Comparison of ENCODE assay signal across 22 cellular contexts in the genomic region with DNA sequence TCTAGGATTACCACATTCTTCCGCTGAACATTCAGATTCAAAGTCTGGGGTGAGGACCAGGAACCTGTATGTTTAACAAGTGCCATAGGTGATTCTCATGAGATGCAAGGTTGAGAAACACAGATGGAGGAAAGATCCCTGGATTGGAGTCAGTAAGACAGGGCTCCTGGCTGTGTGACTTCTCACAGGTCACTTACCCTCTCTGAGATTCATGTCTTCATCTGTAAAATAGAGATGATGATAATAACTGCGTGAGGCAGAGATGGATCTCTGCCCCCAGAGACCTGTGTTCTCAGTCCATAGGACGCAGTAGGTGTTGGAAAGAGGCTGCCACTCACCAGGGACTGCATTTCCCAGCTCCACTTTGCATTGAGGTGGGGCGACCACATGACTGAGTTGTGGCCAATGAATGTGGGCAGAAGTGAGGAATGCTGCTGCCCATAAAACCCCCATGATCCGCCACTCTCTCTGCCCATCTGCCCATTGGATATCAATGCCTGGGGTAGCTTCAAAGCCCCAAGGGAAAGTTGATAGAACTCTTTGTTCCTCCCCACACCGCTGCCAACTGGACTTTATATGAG. TPM values are rescaled to one million over a fixed set of nuclear protein-coding genes. Genes with fewer than 3 reads are reported as not detected.
DNase-seq lines count a peak whose midpoint lies in the region; ATAC-seq, FAIRE-seq and TF ChIP-seq lines count a peak whose summit lies in the region.
"Had no signal": no experiment of that assay in that cellular context is flagged by ENCODE, and none has a peak within 500 bp of the region (broad histone marks: within the 10 kb centered on the region; RNA-seq: fewer than 3 reads in every experiment).

No MANE protein-coding gene starts in this region.

- H2AFZ ChIP-seq in HepG2 (ENCODE audit: low read length) = no peak overlapping the region
- no peak overlapping the region for H2AFZ ChIP-seq in K562 (ENCODE audit: low read depth, low read length)
- no peak overlapping the region for H2AFZ ChIP-seq in neuronal stem cell (ENCODE audit: low read length)

- in situ Hi-C loops in HepG2 (cut with HindIII; ENCODE audit: extremely low pct_ligation_motif_present, low pct_unique_long_range_greater_than_20kb) = no loop called here
- in situ Hi-C loops in K562 (cut with MboI) = no loop called here

- no peaks in the 10 kb centered on the region; a peak in 1 of 5 replicates for H3K27me3 ChIP-seq in HepG2 (ENCODE audit: control insufficient read depth in 1 of 2, insufficient read depth in 2 of 2, low read length in 2 of 2)
- no peaks in the 10 kb centered on the region for H3K27me3 ChIP-seq in right lobe of liver
- H3K27me3 ChIP-seq in K562 (ENCODE audit: control insufficient read depth in 2 of 2, insufficient read depth in 2 of 2, low read length in 2 of 2) = peaks cover 13 to 31% of the 10 kb centered on the region in 2 experiments; a peak in 3 of 5 replicates
- peaks cover 0 to 3% (median 0%) of the 10 kb centered on the region in 3 experiments for H3K27me3 ChIP-seq in neuronal stem cell (ENCODE audit: control insufficient read depth in 3 of 3, insufficient read depth in 3 of 3, low read depth in 1 of 3, low read length in 3 of 3)
- no peaks in the 10 kb centered on the region for H3K27me3 ChIP-seq in CD4-positive, alpha-beta memory T cell (ENCODE audit: insufficient read depth, low read length)

- no peak overlapping the region for H4K8ac ChIP-seq in neuronal stem cell (ENCODE audit: low read depth, low read length)

- peak overlapping the region; percentile 67 for H3K23ac ChIP-seq in neuronal stem cell (ENCODE audit: low read depth, low read length, poor library complexity)

- H3K4me1 ChIP-seq in HepG2 (ENCODE audit: insufficient read depth, low read length) = peaks cover 22% of the 10 kb centered on the region
- H3K4me1 ChIP-seq in right lobe of liver = no peaks in the 10 kb centered on the region
- H3K4me1 ChIP-seq in K562 (replicated peaks in 1 of 2; ENCODE audit: control insufficient read depth in 2 of 2, insufficient read depth in 2 of 2, low read length in 2 of 2) = no peaks in the 10 kb centered on the region; a peak in 1 of 5 replicates
- peaks cover 6 to 10% of the 10 kb centered on the region in 2 donors for H3K4me1 ChIP-seq in neuronal stem cell (ENCODE audit: control insufficient read depth in 2 of 2, insufficient read depth in 1 of 2, low read depth in 1 of 2, low read length in 2 of 2)
- H3K4me1 ChIP-seq in CD4-positive, alpha-beta memory T cell (ENCODE audit: insufficient read depth, low read length) = no peaks in the 10 kb centered on the region

- no peak for TF ChIP-seq POLR2A in HepG2 (IDR thresholded peaks at IDR 0.05; ENCODE audit: insufficient read depth in 1 of 2, low read depth in 2 of 2, low read length in 2 of 2)
- no peak for TF ChIP-seq POLR2A in right lobe of liver (IDR thresholded peaks at IDR 0.05)
- TF ChIP-seq POLR2A in K562 (conservative IDR thresholded peaks at IDR 0.05) = no peak

- peaks cover 0 to 1% of the 10 kb centered on the region in 2 donors for H3K36me3 Mint-ChIP-seq in CD4-positive, alpha-beta memory T cell
- H3K36me3 Mint-ChIP-seq: IgD-negative memory B cell had no signal

- H3K9me3 ChIP-seq in HepG2 (ENCODE audit: low read length) (no peaks in the 10 kb centered on the region), right lobe of liver (no peaks in the 10 kb centered on the region), K562 (replicated peaks; ENCODE audit: control insufficient read depth, insufficient read depth, low read depth, low read length) (no peaks in the 10 kb centered on the region), neuronal stem cell (replicated peaks in 1 of 2; ENCODE audit: control insufficient read depth in 2 of 2, insufficient read depth in 1 of 2, low read depth in 1 of 2, low read length in 2 of 2) (peaks cover 0 to under 1% of the 10 kb centered on the region in 2 donors)
- H3K9me3 ChIP-seq in CD4-positive, alpha-beta memory T cell (ENCODE audit: control insufficient read depth in 1 of 2, low read length in 2 of 2) = no peaks in the 10 kb centered on the region
- H3K9me3 ChIP-seq: A549 had no signal

- H3K27me3 Mint-ChIP-seq in CD4-positive, alpha-beta memory T cell = no peaks in the 10 kb centered on the region
- H3K27me3 Mint-ChIP-seq: CD4-positive, alpha-beta T cell had no signal

- H4K20me1 ChIP-seq in HepG2 (ENCODE audit: insufficient read depth, low read length) = no peaks in the 10 kb centered on the region
- H4K20me1 ChIP-seq in K562 (replicated peaks; ENCODE audit: control insufficient read depth, insufficient read depth, low read length) = no peaks in the 10 kb centered on the region

- CTCF ChIA-PET in HepG2 (lab: Yijun Ruan, JAX; ENCODE audit: low intra/inter-chr PET ratio, low total read pairs) = no interaction called here
- CTCF ChIA-PET in K562 (lab: Yijun Ruan, JAX; ENCODE audit: low intra/inter-chr PET ratio) = no interaction called here
- CTCF ChIA-PET in CD4-positive, alpha-beta memory T cell (lab: Charles Lee; ENCODE audit: partially characterized antibody) = no interaction called here

- H3K79me2 ChIP-seq in HepG2 (ENCODE audit: insufficient read depth, low read length) = no peaks in the 10 kb centered on the region
- H3K79me2 ChIP-seq in K562 (ENCODE audit: control insufficient read depth, insufficient read depth, low read length) = no peaks in the 10 kb centered on the region

- no peaks in the 10 kb centered on the region for H3K36me3 ChIP-seq in HepG2 (replicated peaks in 1 of 2; ENCODE audit: control insufficient read depth in 1 of 2, insufficient read depth in 2 of 2, low read length in 2 of 2)
- no peaks in the 10 kb centered on the region for H3K36me3 ChIP-seq in right lobe of liver
- no peaks in the 10 kb centered on the region for H3K36me3 ChIP-seq in K562 (ENCODE audit: control insufficient read depth, insufficient read depth, low read length)
- no peaks in the 10 kb centered on the region for H3K36me3 ChIP-seq in neuronal stem cell (replicated peaks in 1 of 2; ENCODE audit: control insufficient read depth in 2 of 2, insufficient read depth in 2 of 2, low read length in 2 of 2)
- no peaks in the 10 kb centered on the region for H3K36me3 ChIP-seq in CD4-positive, alpha-beta memory T cell (ENCODE audit: insufficient read depth, low read length)

- no peak overlapping the region for H3K14ac ChIP-seq in neuronal stem cell (ENCODE audit: low read length)

- H3K4me3 ChIP-seq in HepG2 (replicated peaks in 1 of 3; ENCODE audit: insufficient read depth in 1 of 3, low read depth in 2 of 3, low read length in 3 of 3) (no peak overlapping the region), right lobe of liver (no peak overlapping the region), K562 (no peak overlapping the region), neuronal stem cell (ENCODE audit: low read length in 2 of 2) (no peak overlapping the region)
- H3K4me3 ChIP-seq in CD4-positive, alpha-beta memory T cell (ENCODE audit: low read length in 2 of 2) = no peak overlapping the region
- H3K4me3 ChIP-seq: A549 had no signal

- H3K27ac ChIP-seq in HepG2 (ENCODE audit: extremely low read length, insufficient read depth, low read length) = no peak overlapping the region
- no peak overlapping the region for H3K27ac ChIP-seq in right lobe of liver
- no peak overlapping the region for H3K27ac ChIP-seq in K562 (ENCODE audit: extremely low read depth, low read depth, low read length)
- H3K27ac ChIP-seq in neuronal stem cell (replicated peaks; ENCODE audit: low read length) = no peak overlapping the region
- no peak overlapping the region for H3K27ac ChIP-seq in CD4-positive, alpha-beta memory T cell (ENCODE audit: low read depth, low read length)
- H3K27ac ChIP-seq: 22Rv1, C4-2B, HL-60 had no signal

- intact Hi-C loops in HepG2 (cut with micrococcal nuclease; ENCODE audit: unreplicated experiment) = no loop called here
- intact Hi-C loops in right lobe of liver (cut with DNase I) = no loop called here
- intact Hi-C loops in K562 (cut with micrococcal nuclease) = no loop called here
- intact Hi-C loops in CD4-positive, alpha-beta memory T cell (cut with micrococcal nuclease) = no loop called here

- no peak overlapping the region for H2BK15ac ChIP-seq in neuronal stem cell (ENCODE audit: low read length)

- TF ChIP-seq EP300 in HepG2 (IDR thresholded peaks at IDR 0.05; ENCODE audit: low read depth in 2 of 2, low read length in 2 of 2) (no peak), HepG2 (CRISPR knock-in tag; IDR thresholded peaks at IDR 0.05; ENCODE audit: borderline replicate concordance) (no peak), K562 (IDR thresholded peaks at IDR 0.05; ENCODE audit: low read length) (no peak)

- no peak overlapping the region for H2AK5ac ChIP-seq in neuronal stem cell (ENCODE audit: low read depth, low read length)

- 29% methylated on average over 6 of the region's 6 CpGs for WGBS in HepG2 (ENCODE audit: low lambda C conversion rate)
- 90% methylated on average over 3 of the region's 6 CpGs for WGBS in right lobe of liver (ENCODE audit: insufficient coverage, low coverage, low lambda C conversion rate, missing lambda C conversion rate)
- WGBS in K562 (ENCODE audit: insufficient coverage, low coverage, missing lambda C conversion rate) = 17% methylated on average over 6 of the region's 6 CpGs
- WGBS in neuronal stem cell (ENCODE audit: extremely low coverage in 2 of 2, insufficient read length in 2 of 2, insufficient replicate concordance in 1 of 2), 2 donors = no CpG with 5 or more reads among the region's 6 CpGs

- H3K4me3 Mint-ChIP-seq in CD4-positive, alpha-beta memory T cell = no peak overlapping the region
- H3K4me3 Mint-ChIP-seq: CD4-positive, alpha-beta T cell; H9; IgD-negative memory B cell had no signal

- no peak overlapping the region for H4K91ac ChIP-seq in neuronal stem cell (ENCODE audit: low read depth, low read length, poor library complexity)

- no peak overlapping the region for H2BK12ac ChIP-seq in neuronal stem cell (ENCODE audit: low read length)

- ATAC-seq in HepG2 (no peak), right lobe of liver (no peak), K562 (0 out of 3 replicates have a peak, but pooled peaks have one; percentile 28), HG03442 (IDR thresholded peaks at IDR 0.05; ENCODE audit: unreplicated experiment) (no peak)
- ATAC-seq: A549 had no signal

- H3K4me2 ChIP-seq in HepG2 (ENCODE audit: low read depth, low read length) = no peak overlapping the region
- no peak overlapping the region for H3K4me2 ChIP-seq in K562 (ENCODE audit: insufficient read depth, low read length)
- H3K4me2 ChIP-seq in neuronal stem cell (ENCODE audit: insufficient read depth, low read length, poor library complexity, severe bottlenecking) = no peak overlapping the region
- H3K4me2 ChIP-seq: A549 had no signal

- no peak for FAIRE-seq in HepG2 (lab: Jason Lieb, UNC)
- no peak for FAIRE-seq in K562 (lab: Jason Lieb, UNC)
- FAIRE-seq: A549, GM12892 had no signal

- POLR2A ChIA-PET in HepG2 (lab: Yijun Ruan, JAX) = interaction anchor here (1.1 to 2.0 kb wide), 2 partner anchors 69 to 78 kb away, joined by 5 to 6 read pairs; partner anchors contain the start of gene FITM2
- POLR2A ChIA-PET in K562 (lab: Yijun Ruan, JAX) = interaction anchor here (0.6 to 1.1 kb wide), 2 partner anchors 9 to 33 kb away, joined by 3 read pairs; no protein-coding TSS in a partner anchor
- POLR2A ChIA-PET in CD4-positive, alpha-beta memory T cell (lab: Charles Lee; ENCODE audit: partially characterized antibody) = interaction anchor here (1.6 kb wide), 1 partner anchor 15 kb away, joined by 4 read pairs; no protein-coding TSS in a partner anchor

- H3K9ac ChIP-seq in HepG2 (ENCODE audit: insufficient read depth, low read depth, low read length) (no peak overlapping the region), K562 (ENCODE audit: insufficient read depth in 1 of 2, low read depth in 2 of 2, low read length in 2 of 2) (no peak overlapping the region), neuronal stem cell (ENCODE audit: low read depth, low read length, poor library complexity) (no peak overlapping the region)

- DNase-seq in HepG2 (ENCODE audit: low spot score) (no peak), right lobe of liver (no peak), K562 (ENCODE audit: extremely low read depth in 1 of 4, low spot score in 3 of 4) (no peak), neuronal stem cell (ENCODE audit: low spot score) (no peak)
- no peak for DNase-seq in stimulated activated CD4-positive, alpha-beta T cell treated with anti-CD3 and anti-CD28 coated beads, Interleukin-4, amount 100 ng/mL, for 1 hour
- DNase-seq in CD4-positive, alpha-beta memory T cell = no peak
- DNase-seq: AML-193; CD4-positive, alpha-beta T cell; DMS153; DMS79; GDM1; GOT3; H9 had no signal

- H2BK120ac ChIP-seq in neuronal stem cell (ENCODE audit: low read depth, low read length) = no peak overlapping the region

- no peak overlapping the region for H3K4ac ChIP-seq in neuronal stem cell (ENCODE audit: low read length)

- TF ChIP-seq RAD21 in HepG2 (CRISPR knock-in tag; IDR thresholded peaks at IDR 0.05) (no peak), K562 (CRISPR knock-in tag; conservative IDR thresholded peaks at IDR 0.05 in 1 of 2, IDR thresholded peaks at IDR 0.05 in 1 of 2) (no peak)

- H3K9me1 ChIP-seq in K562 (ENCODE audit: control insufficient read depth, insufficient read depth, low read length) = no peaks in the 10 kb centered on the region

- H3K4me1 Mint-ChIP-seq in CD4-positive, alpha-beta memory T cell = peaks cover 0 to 2% (median 0%) of the 10 kb centered on the region in 4 donors
- H3K4me1 Mint-ChIP-seq: IgD-negative memory B cell had no signal

- no TSS peak for BruUV-seq in HepG2 (replicated peaks; lab: Mats Ljungman, UMichigan)
- no TSS peak for BruUV-seq in K562 (replicated peaks; lab: Mats Ljungman, UMichigan)

- no peak overlapping the region for H3K27ac Mint-ChIP-seq in CD4-positive, alpha-beta memory T cell
- H3K27ac Mint-ChIP-seq: CD4-positive, alpha-beta T cell; H9; IgD-negative memory B cell had no signal

- no peak for TF ChIP-seq CTCF in HepG2 (CRISPR knock-in tag; IDR thresholded peaks at IDR 0.05)
- TF ChIP-seq CTCF in right lobe of liver (IDR thresholded peaks at IDR 0.05) = no peak
- TF ChIP-seq CTCF in K562 (IDR thresholded peaks at IDR 0.05 in 2 of 3, conservative IDR thresholded peaks at IDR 0.05 in 1 of 3; ENCODE audit: insufficient read depth in 2 of 3, low read depth in 1 of 3, low read length in 3 of 3) = no peak

- no peak overlapping the region for H3K18ac ChIP-seq in neuronal stem cell (ENCODE audit: low read length)

- H3K9me3 Mint-ChIP-seq in CD4-positive, alpha-beta memory T cell = no peaks in the 10 kb centered on the region
- H3K9me3 Mint-ChIP-seq: CD4-positive, alpha-beta T cell; IgD-negative memory B cell had no signal

- H3K79me1 ChIP-seq in neuronal stem cell (ENCODE audit: low read depth, low read length) = no peaks in the 10 kb centered on the region

- no peak overlapping the region for H2BK5ac ChIP-seq in neuronal stem cell (ENCODE audit: low read length)

RNA-seq across cellular contexts. Expression of gene GDAP1L1, which starts 13.6 kb away (rescaled TPM):
- total RNA-seq in HepG2 (2016; rRNA removed; fragmentation: Illumina TruSeq; extraction: Trizol) (not detected in 2 replicates), right lobe of liver (not detected), K562 (2014; rRNA removed) (not detected in 2 replicates), K562 (2014; rRNA removed; fragmentation: Illumina TruSeq; extraction: Trizol) (not detected in 2 replicates), K562 (2015; rRNA removed; fragmentation: Illumina TruSeq; extraction: Trizol) (not detected in 2 replicates), K562 (2021) (0.31 and 0.34 TPM in 2 replicates)
- total RNA-seq in HepG2 (2016; cell fraction: cytosol; rRNA removed; fragmentation: Illumina TruSeq; extraction: Trizol; ENCODE audit: low read depth) = not detected in 2 replicates
- total RNA-seq in HepG2 (2016; cell fraction: insoluble cytoplasmic fraction; rRNA removed; fragmentation: Illumina TruSeq; extraction: Trizol) = not detected in 2 replicates
- not detected in 2 replicates for total RNA-seq in HepG2 (2016; cell fraction: membrane; rRNA removed; fragmentation: Illumina TruSeq; extraction: Trizol)
- total RNA-seq in HepG2 (2016; cell fraction: nucleus; rRNA removed; fragmentation: Illumina TruSeq; extraction: Trizol) = not detected in 2 replicates
- polyA plus RNA-seq in HepG2 (2011; rRNA removed) (0.04 and 0.13 TPM in 2 replicates), K562 (2011; rRNA removed) (not detected in 2 replicates), K562 (2014; fragmentation: Illumina TruSeq; extraction: Trizol) (0.06 TPM in 1 of 2 replicates, not detected in the other), K562 (2014; fragmentation: Nextera tagmentation; extraction: Ambion mirVana) (under 1 TPM in 1 of 2 experiments, not detected in 1; 0.07 TPM), K562 (2014; rRNA removed) (0.40 and 0.53 TPM in 2 replicates)
- polyA plus RNA-seq in HepG2 (2011; cell fraction: cytosol; rRNA removed) = 0.26 TPM in 1 of 2 replicates, not detected in the other
- polyA plus RNA-seq in HepG2 (2011; cell fraction: nucleus; rRNA removed) = 0.26 TPM in 1 of 2 replicates, not detected in the other
- 0.47 and 0.64 TPM in 2 replicates for polyA plus RNA-seq in HepG2 (2012)
- polyA plus RNA-seq in HepG2 (2016; cell fraction: cytosol; fragmentation: Illumina TruSeq; extraction: Trizol; ENCODE audit: low read depth) = not detected in 2 replicates
- polyA plus RNA-seq in HepG2 (2016; cell fraction: insoluble cytoplasmic fraction; fragmentation: Illumina TruSeq; extraction: Trizol; ENCODE audit: low read depth) = not detected in 2 replicates
- polyA plus RNA-seq in HepG2 (2016; cell fraction: membrane; fragmentation: Illumina TruSeq; extraction: Trizol; ENCODE audit: low read depth) = not detected in 2 replicates
- polyA plus RNA-seq in HepG2 (2016; cell fraction: nucleus; fragmentation: Illumina TruSeq; extraction: Trizol; ENCODE audit: insufficient read depth, low read depth) = not detected in 2 replicates
- polyA minus RNA-seq in HepG2 (2011; rRNA and poly(A)+ RNA removed; ENCODE audit: low replicate concordance) = not detected in 2 replicates
- not detected in 2 replicates for polyA minus RNA-seq in HepG2 (2011; cell fraction: cytosol; rRNA and poly(A)+ RNA removed)
- not detected in 2 replicates for polyA minus RNA-seq in HepG2 (2011; cell fraction: nucleus; rRNA and poly(A)+ RNA removed)
- total RNA-seq in K562 (2011; cell fraction: chromatin; rRNA removed; ENCODE audit: low replicate concordance) = not detected in 2 replicates
- total RNA-seq in K562 (2011; cell fraction: nucleolus; rRNA removed) = not detected in 2 replicates
- total RNA-seq in K562 (2011; cell fraction: nucleoplasm; rRNA removed) = not detected in 2 replicates
- polyA plus RNA-seq in K562 (2011; cell fraction: cytosol; rRNA removed) = 0.27 TPM in 1 of 2 replicates, not detected in the other
- 0.27 TPM in 1 of 2 replicates, not detected in the other for polyA plus RNA-seq in K562 (2011; cell fraction: nucleus; rRNA removed)
- 5.5 TPM in 1 of 2 replicates, not detected in the other for polyA plus RNA-seq in K562 (2012)
- polyA minus RNA-seq in K562 (2011; rRNA and poly(A)+ RNA removed) = not detected in 2 replicates
- polyA minus RNA-seq in K562 (2011; cell fraction: cytosol; rRNA and poly(A)+ RNA removed) = not detected in 2 replicates
- not detected in 2 replicates for polyA minus RNA-seq in K562 (2011; cell fraction: nucleus; rRNA and poly(A)+ RNA removed)
- polyA plus RNA-seq in neuronal stem cell (2013, experiment 1 of 2) = 0.57 TPM
- polyA plus RNA-seq in neuronal stem cell (2013, experiment 2 of 2) = 0.57 TPM
- not detected for total RNA-seq in CD4-positive, alpha-beta memory T cell
- polyA plus RNA-seq in CD4-positive, alpha-beta memory T cell = under 1 TPM in 1 of 2 donors, not detected in 1; 0.11 TPM
- total RNA-seq: CD4-positive, alpha-beta T cell; HT1080 had no signal
- polyA plus RNA-seq: BJ, IgD-negative memory B cell had no signal

RNA-seq across cellular contexts. Expression of gene OSER1, which starts 23.0 kb away (rescaled TPM):
- total RNA-seq in HepG2 (2016; rRNA removed; fragmentation: Illumina TruSeq; extraction: Trizol) (71.2 and 92.8 TPM in 2 replicates), right lobe of liver (10 to 100 TPM; 13.0 to 20.4 (median 17.3) TPM), K562 (2014; rRNA removed) (15.5 and 15.6 TPM in 2 replicates), K562 (2014; rRNA removed; fragmentation: Illumina TruSeq; extraction: Trizol) (19.6 and 25.5 TPM in 2 replicates), K562 (2015; rRNA removed; fragmentation: Illumina TruSeq; extraction: Trizol) (19.4 and 19.9 TPM in 2 replicates), K562 (2021) (19.0 and 20.4 TPM in 2 replicates)
- total RNA-seq in HepG2 (2016; cell fraction: cytosol; rRNA removed; fragmentation: Illumina TruSeq; extraction: Trizol; ENCODE audit: low read depth) = 47.2 and 53.9 TPM in 2 replicates
- total RNA-seq in HepG2 (2016; cell fraction: insoluble cytoplasmic fraction; rRNA removed; fragmentation: Illumina TruSeq; extraction: Trizol) = 68.4 and 97.8 TPM in 2 replicates
- 55.7 and 63.5 TPM in 2 replicates for total RNA-seq in HepG2 (2016; cell fraction: membrane; rRNA removed; fragmentation: Illumina TruSeq; extraction: Trizol)
- total RNA-seq in HepG2 (2016; cell fraction: nucleus; rRNA removed; fragmentation: Illumina TruSeq; extraction: Trizol) = 43.8 and 44.3 TPM in 2 replicates
- polyA plus RNA-seq in HepG2 (2011; rRNA removed) (67.0 and 71.5 TPM in 2 replicates), K562 (2011; rRNA removed) (37.3 and 43.9 TPM in 2 replicates), K562 (2014; fragmentation: Illumina TruSeq; extraction: Trizol) (23.6 and 25.4 TPM in 2 replicates), K562 (2014; fragmentation: Nextera tagmentation; extraction: Ambion mirVana) (10 to 100 TPM; 54.8 to 57.3 TPM), K562 (2014; rRNA removed) (19.7 and 21.7 TPM in 2 replicates)
- 45.9 and 56.3 TPM in 2 replicates for polyA plus RNA-seq in HepG2 (2011; cell fraction: cytosol; rRNA removed)
- polyA plus RNA-seq in HepG2 (2011; cell fraction: nucleus; rRNA removed) = 61.9 and 63.0 TPM in 2 replicates
- polyA plus RNA-seq in HepG2 (2012) = 47.9 and 61.6 TPM in 2 replicates
- 20.0 and 20.3 TPM in 2 replicates for polyA plus RNA-seq in HepG2 (2016; cell fraction: cytosol; fragmentation: Illumina TruSeq; extraction: Trizol; ENCODE audit: low read depth)
- 76.4 and 82.6 TPM in 2 replicates for polyA plus RNA-seq in HepG2 (2016; cell fraction: insoluble cytoplasmic fraction; fragmentation: Illumina TruSeq; extraction: Trizol; ENCODE audit: low read depth)
- 22.2 and 23.0 TPM in 2 replicates for polyA plus RNA-seq in HepG2 (2016; cell fraction: membrane; fragmentation: Illumina TruSeq; extraction: Trizol; ENCODE audit: low read depth)
- 77.5 and 79.8 TPM in 2 replicates for polyA plus RNA-seq in HepG2 (2016; cell fraction: nucleus; fragmentation: Illumina TruSeq; extraction: Trizol; ENCODE audit: insufficient read depth, low read depth)
- polyA minus RNA-seq in HepG2 (2011; rRNA and poly(A)+ RNA removed; ENCODE audit: low replicate concordance) = 42.9 and 49.7 TPM in 2 replicates
- 32.4 and 37.8 TPM in 2 replicates for polyA minus RNA-seq in HepG2 (2011; cell fraction: cytosol; rRNA and poly(A)+ RNA removed)
- polyA minus RNA-seq in HepG2 (2011; cell fraction: nucleus; rRNA and poly(A)+ RNA removed) = 18.4 and 28.8 TPM in 2 replicates
- 9.4 and 15.8 TPM in 2 replicates for total RNA-seq in K562 (2011; cell fraction: chromatin; rRNA removed; ENCODE audit: low replicate concordance)
- 8.2 and 10.0 TPM in 2 replicates for total RNA-seq in K562 (2011; cell fraction: nucleolus; rRNA removed)
- 10.0 and 13.6 TPM in 2 replicates for total RNA-seq in K562 (2011; cell fraction: nucleoplasm; rRNA removed)
- polyA plus RNA-seq in K562 (2011; cell fraction: cytosol; rRNA removed) = 17.5 and 28.9 TPM in 2 replicates
- 42.5 and 57.4 TPM in 2 replicates for polyA plus RNA-seq in K562 (2011; cell fraction: nucleus; rRNA removed)
- polyA plus RNA-seq in K562 (2012) = 17.6 and 20.4 TPM in 2 replicates
- polyA minus RNA-seq in K562 (2011; rRNA and poly(A)+ RNA removed) = 31.4 and 31.8 TPM in 2 replicates
- 10.0 and 12.0 TPM in 2 replicates for polyA minus RNA-seq in K562 (2011; cell fraction: cytosol; rRNA and poly(A)+ RNA removed)
- polyA minus RNA-seq in K562 (2011; cell fraction: nucleus; rRNA and poly(A)+ RNA removed) = 4.7 and 8.0 TPM in 2 replicates
- 25.2 TPM for polyA plus RNA-seq in neuronal stem cell (2013, experiment 1 of 2)
- 23.7 TPM for polyA plus RNA-seq in neuronal stem cell (2013, experiment 2 of 2)
- 10 to 100 TPM; 35.5 to 36.6 TPM for total RNA-seq in CD4-positive, alpha-beta memory T cell
- polyA plus RNA-seq in CD4-positive, alpha-beta memory T cell = 10 to 100 TPM; 40.8 to 63.3 TPM

RNA-seq across cellular contexts. Expression of gene JPH2, which starts 46.5 kb away (rescaled TPM):
- not detected in 2 replicates for total RNA-seq in HepG2 (2016; rRNA removed; fragmentation: Illumina TruSeq; extraction: Trizol)
- not detected in 2 replicates for total RNA-seq in HepG2 (2016; cell fraction: cytosol; rRNA removed; fragmentation: Illumina TruSeq; extraction: Trizol; ENCODE audit: low read depth)
- not detected in 2 replicates for total RNA-seq in HepG2 (2016; cell fraction: insoluble cytoplasmic fraction; rRNA removed; fragmentation: Illumina TruSeq; extraction: Trizol)
- total RNA-seq in HepG2 (2016; cell fraction: membrane; rRNA removed; fragmentation: Illumina TruSeq; extraction: Trizol) = not detected in 2 replicates
- total RNA-seq in HepG2 (2016; cell fraction: nucleus; rRNA removed; fragmentation: Illumina TruSeq; extraction: Trizol) = not detected in 2 replicates
- polyA plus RNA-seq in HepG2 (2011; rRNA removed) = 0.42 and 0.61 TPM in 2 replicates
- 0.23 and 0.32 TPM in 2 replicates for polyA plus RNA-seq in HepG2 (2011; cell fraction: cytosol; rRNA removed)
- 2.7 and 2.9 TPM in 2 replicates for polyA plus RNA-seq in HepG2 (2011; cell fraction: nucleus; rRNA removed)
- 0.52 and 1.4 TPM in 2 replicates for polyA plus RNA-seq in HepG2 (2012)
- polyA plus RNA-seq in HepG2 (2016; cell fraction: cytosol; fragmentation: Illumina TruSeq; extraction: Trizol; ENCODE audit: low read depth) = not detected in 2 replicates
- polyA plus RNA-seq in HepG2 (2016; cell fraction: insoluble cytoplasmic fraction; fragmentation: Illumina TruSeq; extraction: Trizol; ENCODE audit: low read depth) = not detected in 2 replicates
- polyA plus RNA-seq in HepG2 (2016; cell fraction: membrane; fragmentation: Illumina TruSeq; extraction: Trizol; ENCODE audit: low read depth) = not detected in 2 replicates
- not detected in 2 replicates for polyA plus RNA-seq in HepG2 (2016; cell fraction: nucleus; fragmentation: Illumina TruSeq; extraction: Trizol; ENCODE audit: insufficient read depth, low read depth)
- polyA minus RNA-seq in HepG2 (2011; rRNA and poly(A)+ RNA removed; ENCODE audit: low replicate concordance) = 1.1 and 9.5 TPM in 2 replicates
- 0.30 TPM in 1 of 2 replicates, not detected in the other for polyA minus RNA-seq in HepG2 (2011; cell fraction: cytosol; rRNA and poly(A)+ RNA removed)
- 3.7 and 4.5 TPM in 2 replicates for polyA minus RNA-seq in HepG2 (2011; cell fraction: nucleus; rRNA and poly(A)+ RNA removed)
- total RNA-seq in right lobe of liver = under 1 TPM in 5 of 6 experiments, not detected in 1; 0.09 to 0.31 (median 0.10) TPM
- total RNA-seq in K562 (2011; cell fraction: chromatin; rRNA removed; ENCODE audit: low replicate concordance) = not detected in 2 replicates
- not detected in 2 replicates for total RNA-seq in K562 (2011; cell fraction: nucleolus; rRNA removed)
- not detected in 2 replicates for total RNA-seq in K562 (2011; cell fraction: nucleoplasm; rRNA removed)
- not detected in 2 replicates for total RNA-seq in K562 (2014; rRNA removed)
- total RNA-seq in K562 (2014; rRNA removed; fragmentation: Illumina TruSeq; extraction: Trizol) = not detected in 2 replicates
- total RNA-seq in K562 (2015; rRNA removed; fragmentation: Illumina TruSeq; extraction: Trizol) = not detected in 2 replicates
- total RNA-seq in K562 (2021) = not detected in 2 replicates
- not detected in 2 replicates for polyA plus RNA-seq in K562 (2011; rRNA removed)
- not detected in 2 replicates for polyA plus RNA-seq in K562 (2011; cell fraction: cytosol; rRNA removed)
- not detected in 2 replicates for polyA plus RNA-seq in K562 (2011; cell fraction: nucleus; rRNA removed)
- polyA plus RNA-seq in K562 (2012) = not detected in 2 replicates
- not detected in 2 replicates for polyA plus RNA-seq in K562 (2014; fragmentation: Illumina TruSeq; extraction: Trizol)
- not detected for polyA plus RNA-seq in K562 (2014; fragmentation: Nextera tagmentation; extraction: Ambion mirVana)
- not detected in 2 replicates for polyA plus RNA-seq in K562 (2014; rRNA removed)
- not detected in 2 replicates for polyA minus RNA-seq in K562 (2011; rRNA and poly(A)+ RNA removed)
- not detected in 2 replicates for polyA minus RNA-seq in K562 (2011; cell fraction: cytosol; rRNA and poly(A)+ RNA removed)
- polyA minus RNA-seq in K562 (2011; cell fraction: nucleus; rRNA and poly(A)+ RNA removed) = not detected in 2 replicates
- 0.28 TPM for polyA plus RNA-seq in neuronal stem cell (2013, experiment 1 of 2)
- 0.21 TPM for polyA plus RNA-seq in neuronal stem cell (2013, experiment 2 of 2)
- not detected for total RNA-seq in CD4-positive, alpha-beta memory T cell
- not detected for polyA plus RNA-seq in CD4-positive, alpha-beta memory T cell
- total RNA-seq: CD4-positive, alpha-beta T cell had no signal
- polyA plus RNA-seq: IgD-negative memory B cell had no signal

Comparison
In these comparisons a context has a peak if more than half of its experiments do, and no peak if none do; other contexts are left out.
1. Of the 241 proteins assayed by ChIP-seq in both HepG2 and K562: peak only in HepG2: ZNF143; only in K562: USF2 and ZFP36; in both: none; in neither: 238.